8 cellular contexts compared by ENCODE assay signal in genomic region chr1:179365342-179366092, GRCh38. TPM values are rescaled to one million over a fixed set of nuclear protein-coding genes. Genes with fewer than 3 reads are reported as not detected.
DNase-seq lines count a peak whose midpoint lies in the region; ATAC-seq, FAIRE-seq and TF ChIP-seq lines count a peak whose summit lies in the region.

TSS of gene AXDND1 (plus strand) at chr1:179365971. CDS start at chr1:179366510, 539 bp downstream.

- H3K9me3 ChIP-seq in adrenal gland (replicated peaks in 1 of 3) (no peaks in the 10 kb centered on the region), left ventricle myocardium inferior (replicated peaks) (no peaks in the 10 kb centered on the region), prostate gland (no peaks in the 10 kb centered on the region)

- no peaks in the 10 kb centered on the region for H3K36me3 ChIP-seq in adrenal gland (replicated peaks in 1 of 2)
- H3K36me3 ChIP-seq in left ventricle myocardium inferior, result no peaks in the 10 kb centered on the region
- no peaks in the 10 kb centered on the region for H3K36me3 ChIP-seq in prostate gland
- no peaks in the 10 kb centered on the region for H3K36me3 ChIP-seq in urinary bladder (ENCODE audit: insufficient read depth)

- no peaks in the 10 kb centered on the region for H3K4me1 ChIP-seq in adrenal gland (replicated peaks in 1 of 2)
- peaks cover 15% of the 10 kb centered on the region for H3K4me1 ChIP-seq in left ventricle myocardium inferior
- no peaks in the 10 kb centered on the region for H3K4me1 ChIP-seq in prostate gland (replicated peaks)
- no peaks in the 10 kb centered on the region for H3K4me1 ChIP-seq in urinary bladder (ENCODE audit: insufficient read depth)

- H3K27ac ChIP-seq in adrenal gland, result peak within 1 kb of the TSS; percentile 80 to 97 (median 90)
- H3K27ac ChIP-seq in left ventricle myocardium inferior (replicated peaks), result peak within 1 kb of the TSS; percentile 92
- peak within 1 kb of the TSS; percentile 89 to 93 for H3K27ac ChIP-seq in prostate gland
- peak within 1 kb of the TSS; percentile 85 for H3K27ac ChIP-seq in urinary bladder (ENCODE audit: low read depth)

- H3K4me3 ChIP-seq in adrenal gland, result peak within 1 kb of the TSS in 3 of 4 donors; percentile 42 to 69 (median 66)
- H3K4me3 ChIP-seq in left ventricle myocardium inferior, result peak within 1 kb of the TSS; percentile 82
- H3K4me3 ChIP-seq in prostate gland, result peak within 1 kb of the TSS; percentile 48 to 57
- H3K4me3 ChIP-seq in urinary bladder (ENCODE audit: low read depth, low read length), result peak within 1 kb of the TSS; percentile 67

- 7 to 13% (median 9%) methylated on average over 29 to 43 of the region's 43 CpGs for WGBS in adrenal gland, 4 donors
- WGBS in prostate gland, result 7% methylated on average over 43 of the region's 43 CpGs
- WGBS in urinary bladder, result 9% methylated on average over 43 of the region's 43 CpGs

- DNase-seq in GM12892 (ENCODE audit: insufficient read length), result peak; percentile 75
- DNase-seq in NCI-H1417 treated with DMSO at 0.1 percent for 48 hours (lab: John Stamatoyannopoulos, UW), result peak; percentile 14
- DNase-seq in T follicular helper cell (ENCODE audit: low read depth), result peak; percentile 83
- peak; percentile 85 to 94 (median 93) for DNase-seq in adrenal gland
- peak; percentile 84 for DNase-seq in left ventricle myocardium inferior
- DNase-seq in prostate gland (ENCODE audit: low spot score), result peak; percentile 75

- FAIRE-seq in GM12892 (lab: Jason Lieb, UNC), result peak; percentile 83

- ATAC-seq in HG02798 (IDR thresholded peaks at IDR 0.05; ENCODE audit: poor library complexity, unreplicated experiment), result peak; percentile 98

- intact Hi-C loops in adrenal gland (cut with DNase I) (loop anchor here (5.0 to 10.0 kb wide), 4 partner anchors 71 to 288 kb away; partner anchors contain the start of genes SOAT1 (in 1 of the 2) and TOR3A (in 1 of the 2)), left ventricle myocardium inferior (cut with micrococcal nuclease) (loop anchor here (5.0 kb wide), 1 partner anchor 283 kb away; the partner anchor contains the start of gene TOR3A), prostate gland (cut with DNase I) (loop anchor here (1.0 to 10.0 kb wide), 3 partner anchors 72 to 283 kb away; partner anchors contain the start of genes SOAT1 and TOR3A)

- no peak for TF ChIP-seq CTCF in adrenal gland (IDR thresholded peaks at IDR 0.05)
- TF ChIP-seq CTCF in left ventricle myocardium inferior (IDR thresholded peaks at IDR 0.05; ENCODE audit: borderline replicate concordance), result no peak
- peak in 2 of 4 experiments; percentile 20 to 32 for TF ChIP-seq CTCF in prostate gland (IDR thresholded peaks at IDR 0.05)

- no peaks in the 10 kb centered on the region for H3K27me3 ChIP-seq in adrenal gland
- H3K27me3 ChIP-seq in left ventricle myocardium inferior (ENCODE audit: low read depth), result no peaks in the 10 kb centered on the region
- H3K27me3 ChIP-seq in prostate gland (replicated peaks; ENCODE audit: insufficient read depth), result no peaks in the 10 kb centered on the region

- TF ChIP-seq POLR2A in GM12892 (IDR thresholded peaks at IDR 0.05; ENCODE audit: low read depth, low read length) (peak; percentile 53; the same call in 1 of the 2 replicates), adrenal gland (IDR thresholded peaks at IDR 0.05) (peak in 1 of 2 donors; percentile 64), prostate gland (IDR thresholded peaks at IDR 0.05) (peak; percentile 40)

RNA-seq across cellular contexts. Expression of gene AXDND1, which starts in this region (rescaled TPM):
- 0.28 TPM for polyA plus RNA-seq in GM12892 (2012; ENCODE audit: missing spikeins)
- total RNA-seq in adrenal gland (10 to 100 TPM in 1 of 8 donors, 1 to 10 TPM in 6, not detected in 1; 1.2 to 24.6 (median 3.6) TPM), left ventricle myocardium inferior (not detected), prostate gland (1 to 10 TPM in 1 of 2 donors, not detected in 1; 7.0 TPM), urinary bladder (1.7 TPM)
- polyA plus RNA-seq in adrenal gland (1 to 10 TPM; 1.3 to 4.0 (median 3.8) TPM), urinary bladder (0.20 TPM)

Comparison
In these comparisons a context has a peak if more than half of its experiments do, and no peak if none do; other contexts are left out.
1. Peak in every context shown above with its lines: DNase-seq, ATAC-seq, H3K4me3 ChIP-seq and H3K27ac ChIP-seq.
2. Peak in DNase-seq, H3K4me3 ChIP-seq and H3K27ac ChIP-seq in left ventricle myocardium inferior; RNA of the gene not detected or under 1 TPM.
3. DNase-seq: peak in every context shown above with its lines; median percentile 93 in adrenal gland; 84 in left ventricle myocardium inferior; 83 in T follicular helper cell; 75 in GM12892; 75 in prostate gland; 14 in NCI-H1417 treated with DMSO at 0.1 percent for 48 hours.